23 cellular contexts compared by ENCODE assay signal in genomic region chr2:5933669-5934068, GRCh38.
DNase-seq lines count a peak whose midpoint lies in the region; ATAC-seq and TF ChIP-seq lines count a peak whose summit lies in the region.
"Had no signal": no experiment of that assay in that cellular context is flagged by ENCODE, and none has a peak within 500 bp of the region (broad histone marks: within the 10 kb centered on the region; RNA-seq: fewer than 3 reads in every experiment).

No MANE protein-coding gene starts in this region.

- CTCF ChIA-PET in CD8-positive, alpha-beta memory T cell (lab: Charles Lee): no interaction called here

- intact Hi-C loops in left ventricle myocardium inferior (cut with micrococcal nuclease) (no loop called here), Right ventricle myocardium superior (cut with DNase I) (no loop called here)

- peaks cover 4 to 20% (median 11%) of the 10 kb centered on the region in 5 donors for H3K9me3 Mint-ChIP-seq in CD8-positive, alpha-beta memory T cell

- POLR2A ChIA-PET in CD8-positive, alpha-beta memory T cell (lab: Charles Lee): no interaction called here

- no peaks in the 10 kb centered on the region for H3K36me3 Mint-ChIP-seq in CD8-positive, alpha-beta memory T cell

- TF ChIP-seq CTCF in left ventricle myocardium inferior (IDR thresholded peaks at IDR 0.05; ENCODE audit: borderline replicate concordance) (no peak), retinal pigment epithelial cell (conservative IDR thresholded peaks at IDR 0.05; ENCODE audit: low read depth, low read length) (no peak), foreskin fibroblast (IDR thresholded peaks at IDR 0.05; ENCODE audit: low read depth, low read length) (no peak)

- no peaks in the 10 kb centered on the region for H3K27me3 ChIP-seq in left ventricle myocardium inferior (ENCODE audit: low read depth)
- H3K27me3 ChIP-seq in layer of hippocampus (ENCODE audit: control insufficient read depth, insufficient read depth, low read length): no peaks in the 10 kb centered on the region
- H3K27me3 ChIP-seq in CD8-positive, alpha-beta memory T cell (ENCODE audit: insufficient read depth, low read length, poor library complexity, severe bottlenecking): no peaks in the 10 kb centered on the region
- H3K27me3 ChIP-seq: SJCRH30 had no signal

- H3K4me3 Mint-ChIP-seq in CD8-positive, alpha-beta memory T cell: no peak overlapping the region

- no peak for DNase-seq in left ventricle myocardium inferior
- no peak for DNase-seq in Right ventricle myocardium superior
- no peak for DNase-seq in retinal pigment epithelial cell (ENCODE audit: low read depth)
- DNase-seq in foreskin fibroblast: no peak
- no peak for DNase-seq in NCI-H82 (lab: John Stamatoyannopoulos, UW)
- no peak for DNase-seq in NCI-H128 (lab: John Stamatoyannopoulos, UW; ENCODE audit: unreplicated experiment)
- DNase-seq in CD8-positive, alpha-beta memory T cell: no peak
- DNase-seq: GOT3, HCEC 1CT, IMR-90, NCI-H1105 treated with DMSO at 0.1 percent for 48 hours, NCI-H1694, NCI-H2081, NCI-H2171, NCI-H345, NCI-H524, NCI-H774, SJCRH30 had no signal

- H3K27ac ChIP-seq in left ventricle myocardium inferior (replicated peaks) (no peak overlapping the region), layer of hippocampus (ENCODE audit: low read depth, low read length) (peak overlapping the region; percentile 96)
- no peak overlapping the region for H3K27ac ChIP-seq in CD8-positive, alpha-beta memory T cell (ENCODE audit: low read depth, low read length)
- H3K27ac ChIP-seq: 22Rv1, C4-2B, KMS-11, SJCRH30 had no signal

- ATAC-seq in Right ventricle myocardium superior (ENCODE audit: poor library complexity): no peak
- ATAC-seq: Panc1 had no signal

- H3K27ac Mint-ChIP-seq in CD8-positive, alpha-beta memory T cell: no peak overlapping the region

- H3K36me3 ChIP-seq in left ventricle myocardium inferior: no peaks in the 10 kb centered on the region
- no peaks in the 10 kb centered on the region for H3K36me3 ChIP-seq in CD8-positive, alpha-beta memory T cell (ENCODE audit: insufficient read depth, low read length)
- H3K36me3 ChIP-seq: SJCRH30 had no signal

- no peaks in the 10 kb centered on the region for H3K4me1 Mint-ChIP-seq in CD8-positive, alpha-beta memory T cell

- H3K4me3 ChIP-seq in left ventricle myocardium inferior (peak overlapping the region; percentile 59), retinal pigment epithelial cell (ENCODE audit: low read length) (peak overlapping the region; percentile 96), foreskin fibroblast (ENCODE audit: low read depth in 1 of 2, low read length in 2 of 2) (no peak overlapping the region)
- H3K4me3 ChIP-seq in CD8-positive, alpha-beta memory T cell (ENCODE audit: low read length): no peak overlapping the region
- H3K4me3 ChIP-seq: SJCRH30 had no signal

- H3K4me1 ChIP-seq in left ventricle myocardium inferior: no peaks in the 10 kb centered on the region
- H3K4me1 ChIP-seq in CD8-positive, alpha-beta memory T cell (ENCODE audit: insufficient read depth, low read length): no peaks in the 10 kb centered on the region
- H3K4me1 ChIP-seq: SJCRH30 had no signal

- H3K27me3 Mint-ChIP-seq in CD8-positive, alpha-beta memory T cell: peaks cover 0 to 2% of the 10 kb centered on the region in 2 donors

- H3K9me3 ChIP-seq in left ventricle myocardium inferior (replicated peaks): peaks cover 11% of the 10 kb centered on the region
- no peaks in the 10 kb centered on the region for H3K9me3 ChIP-seq in CD8-positive, alpha-beta memory T cell (ENCODE audit: low read length)
- H3K9me3 ChIP-seq: SJCRH30 had no signal

Comparison
In these comparisons a context has a peak if more than half of its experiments do, and no peak if none do; other contexts are left out.
1. H3K4me3 ChIP-seq: peak in left ventricle myocardium inferior (single experiment) and retinal pigment epithelial cell (single experiment); none in foreskin fibroblast (0 of 2) and CD8-positive, alpha-beta memory T cell (single experiment).